ENCODE assay signal across 21 cellular contexts in genomic region chr17:48432820-48433775, GRCh38. TPM values are rescaled to one million over a fixed set of nuclear protein-coding genes. Genes with fewer than 3 reads are reported as not detected.
DNase-seq lines count a peak whose midpoint lies in the region; ATAC-seq, FAIRE-seq and TF ChIP-seq lines count a peak whose summit lies in the region.
"Had no signal": no experiment of that assay in that cellular context is flagged by ENCODE, and none has a peak within 500 bp of the region (broad histone marks: within the 10 kb centered on the region; RNA-seq: fewer than 3 reads in every experiment).

No MANE protein-coding gene starts in this region.

- H3K36me3 ChIP-seq in Caco-2 (ENCODE audit: control insufficient read depth, insufficient read depth, low read length) = no peaks in the 10 kb centered on the region
- no peaks in the 10 kb centered on the region for H3K36me3 ChIP-seq in K562 (ENCODE audit: control insufficient read depth, insufficient read depth, low read length)
- H3K36me3 ChIP-seq: SJCRH30 had no signal

- POLR2A ChIA-PET in CD4-positive, alpha-beta T cell (lab: Charles Lee) = interaction anchor here (0.7 to 6.3 kb wide), 5 partner anchors 7 to 24 kb away, joined by 3 to 66 read pairs (median 5); no protein-coding TSS in a partner anchor
- POLR2A ChIA-PET in Caco-2 (lab: Charles Lee) (no interaction called here), K562 (lab: Yijun Ruan, JAX) (interaction anchor here (0.6 to 0.8 kb wide), 2 partner anchors 14 to 44 kb away, joined by 3 read pairs; no protein-coding TSS in a partner anchor)
- POLR2A ChIA-PET in naive thymus-derived CD8-positive, alpha-beta T cell (lab: Charles Lee) = interaction anchor here (0.9 to 6.3 kb wide), 6 partner anchors 8 to 24 kb away, joined by 3 to 59 read pairs (median 5); no protein-coding TSS in a partner anchor

- peak overlapping the region; percentile 18; the same call in 1 of the 2 replicates for H2AFZ ChIP-seq in K562 (ENCODE audit: low read depth, low read length)
- H2AFZ ChIP-seq: PC-9 had no signal

- H3K9ac ChIP-seq in K562 (ENCODE audit: insufficient read depth in 1 of 2, low read depth in 2 of 2, low read length in 2 of 2) = no peak overlapping the region

- H3K4me3 ChIP-seq in Caco-2 (ENCODE audit: low read depth, low read length) (no peak overlapping the region), K562 (no peak overlapping the region)
- H3K4me3 ChIP-seq: PC-9, SJCRH30 had no signal

- peak; percentile 61 for FAIRE-seq in K562 (lab: Jason Lieb, UNC)
- FAIRE-seq: GM12892, GM18507 had no signal

- H3K4me3 Mint-ChIP-seq in CD4-positive, alpha-beta T cell = peak overlapping the region; percentile 64
- H3K4me3 Mint-ChIP-seq in Caco-2 (ENCODE audit: unreplicated experiment) = peak overlapping the region; percentile 17
- peak overlapping the region in 1 of 10 donors; percentile 20 for H3K4me3 Mint-ChIP-seq in naive thymus-derived CD8-positive, alpha-beta T cell

- CTCF ChIA-PET in CD4-positive, alpha-beta T cell (lab: Charles Lee) = interaction anchor here (0.8 to 1.9 kb wide), 3 partner anchors 9 to 60 kb away, joined by 3 to 4 read pairs (median 3); no protein-coding TSS in a partner anchor
- CTCF ChIA-PET in Caco-2 (lab: Charles Lee) = interaction anchor here (0.6 to 1.7 kb wide), 2 partner anchors 22 to 97 kb away, joined by 4 to 5 read pairs; no protein-coding TSS in a partner anchor
- CTCF ChIA-PET in K562 (lab: Yijun Ruan, JAX; ENCODE audit: low intra/inter-chr PET ratio) = no interaction called here

- no peaks in the 10 kb centered on the region for H3K79me2 ChIP-seq in K562 (ENCODE audit: control insufficient read depth, insufficient read depth, low read length)

- no peak for TF ChIP-seq POLR2A in K562 (conservative IDR thresholded peaks at IDR 0.05)

- H3K36me3 Mint-ChIP-seq in CD4-positive, alpha-beta T cell (ENCODE audit: low read depth) = peaks cover 14% of the 10 kb centered on the region
- no peaks in the 10 kb centered on the region for H3K36me3 Mint-ChIP-seq in Caco-2 (ENCODE audit: insufficient read depth, unreplicated experiment)
- peaks cover 0 to 7% (median 2%) of the 10 kb centered on the region in 3 donors for H3K36me3 Mint-ChIP-seq in naive thymus-derived CD8-positive, alpha-beta T cell

- peaks cover 95% of the 10 kb centered on the region for H3K4me1 Mint-ChIP-seq in CD4-positive, alpha-beta T cell (ENCODE audit: low read depth)
- peaks cover 38% of the 10 kb centered on the region for H3K4me1 Mint-ChIP-seq in Caco-2 (ENCODE audit: low read depth, unreplicated experiment)
- peaks cover 60 to 89% (median 81%) of the 10 kb centered on the region in 4 donors for H3K4me1 Mint-ChIP-seq in naive thymus-derived CD8-positive, alpha-beta T cell

- no peaks in the 10 kb centered on the region for H3K9me1 ChIP-seq in K562 (ENCODE audit: control insufficient read depth, insufficient read depth, low read length)

- H3K4me1 ChIP-seq in Caco-2 (peaks cover 26% of the 10 kb centered on the region), K562 (replicated peaks in 1 of 2; ENCODE audit: control insufficient read depth in 2 of 2, insufficient read depth in 2 of 2, low read length in 2 of 2) (peaks cover 0 to 13% of the 10 kb centered on the region in 2 experiments; a peak in 4 of 5 replicates)
- H3K4me1 ChIP-seq: SJCRH30 had no signal

- no peak overlapping the region; the same call in 1 of the 2 replicates for H3K4me2 ChIP-seq in K562 (ENCODE audit: insufficient read depth, low read length)
- H3K4me2 ChIP-seq: PC-9 had no signal

- intact Hi-C loops in CD4-positive, alpha-beta T cell (cut with DNase I, micrococcal nuclease) = no loop called here
- intact Hi-C loops in Caco-2 (cut with micrococcal nuclease; ENCODE audit: unreplicated experiment) (no loop called here), K562 (cut with micrococcal nuclease) (no loop called here)

- 26% methylated on average over 11 of the region's 11 CpGs for whole genome bisulfite sequencing in K562 (ENCODE audit: insufficient coverage, low coverage, missing lambda C conversion rate)

- H3K9me3 ChIP-seq in CD4-positive, alpha-beta T cell (ENCODE audit: control insufficient read depth, low read length) = no peaks in the 10 kb centered on the region
- H3K9me3 ChIP-seq in Caco-2 = no peaks in the 10 kb centered on the region
- no peaks in the 10 kb centered on the region for H3K9me3 ChIP-seq in K562 (replicated peaks; ENCODE audit: control insufficient read depth, insufficient read depth, low read depth, low read length)
- H3K9me3 ChIP-seq: SJCRH30 had no signal

- H3K27me3 ChIP-seq in CD4-positive, alpha-beta T cell (ENCODE audit: control insufficient read depth, insufficient read depth, low read length) = no peaks in the 10 kb centered on the region
- H3K27me3 ChIP-seq in Caco-2 (replicated peaks; ENCODE audit: control insufficient read depth, insufficient read depth, low read length) (peaks cover 3% of the 10 kb centered on the region; the same call in 1 of the 2 replicates), K562 (ENCODE audit: control insufficient read depth in 2 of 2, insufficient read depth in 2 of 2, low read length in 2 of 2) (no peaks in the 10 kb centered on the region)

- no peak for DNase-seq in CD4-positive, alpha-beta T cell
- peak; percentile 54 to 59 for DNase-seq in Caco-2
- peak in 2 of 4 experiments; percentile 29 to 40 for DNase-seq in K562 (ENCODE audit: extremely low read depth in 1 of 4, low spot score in 3 of 4)
- DNase-seq in naive thymus-derived CD8-positive, alpha-beta T cell = no peak
- DNase-seq in SW480 (ENCODE audit: low spot score) = no peak
- no peak for DNase-seq in omental fat pad (ENCODE audit: low spot score)
- DNase-seq: C1 segment of cervical spinal cord, Calu3, DMS53, GOT3, KBM-7, NCI-H1105 treated with DMSO at 0.1 percent for 48 hours, NCI-H1694, NCI-H526, PC-9, SJCRH30 had no signal

- TF ChIP-seq RAD21 in K562 (CRISPR knock-in tag; conservative IDR thresholded peaks at IDR 0.05 in 1 of 2, IDR thresholded peaks at IDR 0.05 in 1 of 2) = no peak

- no peak overlapping the region for H3K27ac ChIP-seq in CD4-positive, alpha-beta T cell (ENCODE audit: low read depth, low read length)
- H3K27ac ChIP-seq in K562 (ENCODE audit: extremely low read depth, low read depth, low read length) = no peak overlapping the region
- H3K27ac ChIP-seq: PC-9, SJCRH30 had no signal

- in situ Hi-C loops in K562 (cut with MboI) = no loop called here

- ATAC-seq in CD4-positive, alpha-beta T cell (ENCODE audit: poor library complexity) = no peak
- ATAC-seq in K562 (peak; percentile 72), HG02970 (IDR thresholded peaks at IDR 0.05; ENCODE audit: low FRiP score, unreplicated experiment) (no peak), HG03039 (IDR thresholded peaks at IDR 0.05; ENCODE audit: unreplicated experiment) (no peak), omental fat pad (ENCODE audit: low FRiP score) (no peak)
- no peak for ATAC-seq in naive thymus-derived CD8-positive, alpha-beta T cell
- ATAC-seq: HCT116 had no signal

- peak overlapping the region; percentile 93 for H3K27ac Mint-ChIP-seq in CD4-positive, alpha-beta T cell
- H3K27ac Mint-ChIP-seq in Caco-2 (ENCODE audit: unreplicated experiment) = no peak overlapping the region
- H3K27ac Mint-ChIP-seq in naive thymus-derived CD8-positive, alpha-beta T cell = peak overlapping the region in 9 of 10 donors; percentile 8 to 99 (median 58)

- H3K9me3 Mint-ChIP-seq in CD4-positive, alpha-beta T cell = no peaks in the 10 kb centered on the region
- no peaks in the 10 kb centered on the region for H3K9me3 Mint-ChIP-seq in Caco-2 (ENCODE audit: unreplicated experiment)
- peaks cover 0 to 11% (median 0%) of the 10 kb centered on the region in 9 donors for H3K9me3 Mint-ChIP-seq in naive thymus-derived CD8-positive, alpha-beta T cell

- no peaks in the 10 kb centered on the region for H4K20me1 ChIP-seq in K562 (replicated peaks; ENCODE audit: control insufficient read depth, insufficient read depth, low read length)

- TF ChIP-seq EP300 in K562 (IDR thresholded peaks at IDR 0.05; ENCODE audit: low read length) = no peak

- no peak for TF ChIP-seq CTCF in CD4-positive, alpha-beta T cell (IDR thresholded peaks at IDR 0.05)
- no peak for TF ChIP-seq CTCF in Caco-2 (IDR thresholded peaks at IDR 0.05; ENCODE audit: insufficient read depth in 1 of 2, low read depth in 1 of 2, low read length in 1 of 2, severe bottlenecking in 1 of 2, unreplicated experiment in 1 of 2)
- TF ChIP-seq CTCF in K562 (IDR thresholded peaks at IDR 0.05 in 2 of 3, conservative IDR thresholded peaks at IDR 0.05 in 1 of 3; ENCODE audit: insufficient read depth in 2 of 3, low read depth in 1 of 3, low read length in 3 of 3) = no peak
- TF ChIP-seq CTCF in omental fat pad (IDR thresholded peaks at IDR 0.05) = no peak

- H3K27me3 Mint-ChIP-seq in CD4-positive, alpha-beta T cell = no peaks in the 10 kb centered on the region
- H3K27me3 Mint-ChIP-seq in Caco-2 (ENCODE audit: insufficient read depth, unreplicated experiment) = peaks cover 26% of the 10 kb centered on the region
- no peaks in the 10 kb centered on the region for H3K27me3 Mint-ChIP-seq in naive thymus-derived CD8-positive, alpha-beta T cell

- no TSS peak for BruUV-seq in Caco-2 (replicated peaks; lab: Mats Ljungman, UMichigan)
- BruUV-seq in K562 (replicated peaks; lab: Mats Ljungman, UMichigan) = no TSS peak

TF ChIP-seq in K562, 482 proteins besides CTCF, POLR2A, EP300 and RAD21 (continues in another document):
- TF ChIP-seq BHLHE40 (IDR thresholded peaks at IDR 0.05; ENCODE audit: low read length) = peak; percentile 87

RNA-seq across cellular contexts. Expression of gene SKAP1, which starts 3.1 kb away (rescaled TPM):
- total RNA-seq in CD4-positive, alpha-beta T cell = 10 to 100 TPM; 92.0 to 95.1 TPM
- total RNA-seq in Caco-2 (2022) = 0.70 and 1.5 TPM in 2 replicates
- total RNA-seq in K562 (2011; cell fraction: chromatin; rRNA removed; ENCODE audit: low replicate concordance) = not detected in 2 replicates
- not detected in 2 replicates for total RNA-seq in K562 (2011; cell fraction: nucleolus; rRNA removed)
- total RNA-seq in K562 (2011; cell fraction: nucleoplasm; rRNA removed) = not detected in 2 replicates
- not detected in 2 replicates for total RNA-seq in K562 (2014; rRNA removed)
- total RNA-seq in K562 (2014; rRNA removed; fragmentation: Illumina TruSeq; extraction: Trizol) = not detected in 2 replicates
- 0.22 TPM in 1 of 2 replicates, not detected in the other for total RNA-seq in K562 (2015; rRNA removed; fragmentation: Illumina TruSeq; extraction: Trizol)
- total RNA-seq in K562 (2021) = not detected in 2 replicates
- polyA plus RNA-seq in K562 (2011; rRNA removed) = not detected in 2 replicates
- polyA plus RNA-seq in K562 (2011; cell fraction: cytosol; rRNA removed) = not detected in 2 replicates
- not detected in 2 replicates for polyA plus RNA-seq in K562 (2011; cell fraction: nucleus; rRNA removed)
- polyA plus RNA-seq in K562 (2012) = 0.08 and 0.09 TPM in 2 replicates
- 0.10 TPM in 1 of 2 replicates, not detected in the other for polyA plus RNA-seq in K562 (2014; fragmentation: Illumina TruSeq; extraction: Trizol)
- under 1 TPM; 0.06 to 0.07 TPM for polyA plus RNA-seq in K562 (2014; fragmentation: Nextera tagmentation; extraction: Ambion mirVana)
- polyA plus RNA-seq in K562 (2014; rRNA removed) = 0.80 TPM in 1 of 2 replicates, not detected in the other
- not detected in 2 replicates for polyA minus RNA-seq in K562 (2011; rRNA and poly(A)+ RNA removed)
- polyA minus RNA-seq in K562 (2011; cell fraction: cytosol; rRNA and poly(A)+ RNA removed) = not detected in 2 replicates
- not detected in 2 replicates for polyA minus RNA-seq in K562 (2011; cell fraction: nucleus; rRNA and poly(A)+ RNA removed)
- 10 to 100 TPM; 73.0 to 74.6 TPM for total RNA-seq in naive thymus-derived CD8-positive, alpha-beta T cell
- 100 to 1,000 TPM; 223 to 237 (median 230) TPM for polyA plus RNA-seq in naive thymus-derived CD8-positive, alpha-beta T cell
- total RNA-seq in omental fat pad = 1 to 10 TPM in 2 of 4 donors, under 1 TPM in 1, not detected in 1; 0.93 to 1.9 (median 1.1) TPM
- total RNA-seq: SJCRH30 had no signal

Comparison
In these comparisons a context has a peak if more than half of its experiments do, and no peak if none do; other contexts are left out.
1. DNase-seq: peak in Caco-2 (2 of 2); none in CD4-positive, alpha-beta T cell (0 of 10), naive thymus-derived CD8-positive, alpha-beta T cell (0 of 10), SW480 (single experiment) and omental fat pad (single experiment).
2. RNA of gene SKAP1, which starts 3.1 kb away (total RNA-seq): 92.0 to 95.1 TPM in CD4-positive, alpha-beta T cell and 73.0 to 74.6 TPM in naive thymus-derived CD8-positive, alpha-beta T cell; 0.93 to 1.9 TPM in omental fat pad, 0.70 to 1.5 TPM in Caco-2 and 0.22 TPM in K562; every median in the first group is over 10 times any median in the second.